In genomic region chr2:120514521-120514920, GRCh38 we compare ENCODE assay signal across 17 cellular contexts.
"Had no signal": no experiment of that assay in that cellular context is flagged by ENCODE, and none has a peak within 500 bp of the region (broad histone marks: within the 10 kb centered on the region; RNA-seq: fewer than 3 reads in every experiment).

No MANE protein-coding gene starts in this region.

- H3K27me3 ChIP-seq: heart left ventricle, thyroid gland had no signal

- H3K4me1 ChIP-seq: thyroid gland had no signal

- DNase-seq: activated CD4-positive, alpha-beta T cell treated with anti-CD3 and anti-CD28 coated beads for 1 hour; activated CD4-positive, alpha-beta T cell treated with anti-CD3 and anti-CD28 coated beads, Interleukin-2, amount 50 U/mL, for 1 hour; activated naive CD4-positive, alpha-beta T cell; activated T-cell treated with anti-CD3 and anti-CD28 coated beads, Interleukin-2, amount 50 U/mL, for 1 hour; amygdala; heart left ventricle; naive B cell; stimulated activated CD4-positive, alpha-beta T cell treated with anti-CD3 and anti-CD28 coated beads, Interleukin-12 subunit alpha, Interleukin-12 subunit beta, amount 100 ng/mL, for 4 hours; stimulated activated CD4-positive, alpha-beta T cell treated with anti-CD3 and anti-CD28 coated beads, Interleukin-4, amount 100 ng/mL, for 4 hours; substantia nigra; T-cell; thyroid gland had no signal

- H3K4me3 ChIP-seq: heart left ventricle, lung, prostate gland, thyroid gland had no signal

- FAIRE-seq: keratinocyte had no signal

- H3K9me3 ChIP-seq: heart left ventricle, prostate gland, thyroid gland had no signal

- H3K36me3 ChIP-seq: heart left ventricle, prostate gland, thyroid gland had no signal

- H3K27ac ChIP-seq: epithelial cell of prostate, heart left ventricle, prostate gland, thyroid gland, VCaP had no signal

- ATAC-seq: heart left ventricle, T-cell had no signal
